ENCODE assay signal across 8 cellular contexts in the genomic region with DNA sequence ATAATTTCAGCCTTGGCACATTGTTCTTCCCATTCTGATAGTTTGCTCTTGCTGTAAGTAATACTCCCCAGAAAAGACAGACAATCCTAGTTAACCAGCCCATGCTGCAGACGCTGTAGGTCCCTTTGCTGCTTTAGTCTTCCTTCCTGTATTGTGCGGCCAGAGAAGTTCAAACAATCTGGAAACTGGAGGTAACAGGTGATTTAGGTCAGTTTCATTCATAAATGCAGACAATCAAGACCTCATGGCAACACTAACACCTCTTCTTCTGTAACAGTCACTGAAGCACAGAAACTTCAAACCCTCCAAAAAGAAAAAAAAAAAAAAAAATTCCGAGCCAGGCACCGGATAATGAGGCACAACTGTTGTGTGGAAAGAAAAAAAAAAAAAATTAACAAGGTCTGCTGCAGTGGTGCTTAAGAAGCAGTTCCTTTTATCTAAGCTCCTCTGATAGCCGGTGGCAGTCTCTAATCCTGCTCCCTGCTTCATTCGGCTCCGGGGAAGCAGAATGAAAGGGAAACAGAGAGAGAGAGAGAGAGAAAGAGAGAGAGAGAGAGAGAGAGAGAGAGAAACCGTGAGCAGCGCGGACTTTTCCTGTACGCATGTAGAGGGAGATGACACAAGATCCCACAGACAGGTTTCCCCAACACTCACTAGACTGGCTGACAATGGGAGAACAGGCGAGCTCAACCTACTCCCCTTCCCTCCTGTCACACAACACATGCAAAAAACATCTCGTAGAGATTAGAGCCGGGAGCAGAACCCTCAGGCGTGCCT. TPM values are rescaled to one million over a fixed set of nuclear protein-coding genes. Genes with fewer than 3 reads are reported as not detected.
DNase-seq lines count a peak whose midpoint lies in the region; ATAC-seq and TF ChIP-seq lines count a peak whose summit lies in the region.

A gene (minus strand): TSS at position 306 of the 777 bp plus-strand sequence. CDS start 203 bp downstream, at position 103.

- TF ChIP-seq CTCF in neural crest cell (conservative IDR thresholded peaks at IDR 0.05) = no peak

- peaks cover 31% of the 10 kb centered on the region for H3K4me1 Mint-ChIP-seq in activated T-cell treated with anti-CD3 and anti-CD28 coated beads, Interleukin-2, amount 50 U/mL, for 72 hours (ENCODE audit: low read depth)
- peaks cover 41% of the 10 kb centered on the region for H3K4me1 Mint-ChIP-seq in neural crest cell

- DNase-seq in stimulated activated naive CD4-positive, alpha-beta T cell (lab: John Stamatoyannopoulos, UW) = peak in 4 of 6 experiments; percentile 10 to 53 (median 44)
- no peak for DNase-seq in stimulated activated naive CD4-positive, alpha-beta T cell treated with Interleukin-2 at 50 U/mL for 16 hours (lab: John Stamatoyannopoulos, UW)
- DNase-seq in NCI-H446 treated with DMSO at 0.1 percent for 48 hours (lab: John Stamatoyannopoulos, UW) (peak; percentile 49), foreskin melanocyte (peak; percentile 54), neural crest cell (ENCODE audit: low read depth, low spot score) (peak; percentile 19), germinal center (ENCODE audit: low spot score) (no peak)
- DNase-seq in activated T-cell treated with anti-CD3 and anti-CD28 coated beads, Interleukin-2, amount 50 U/mL, for 72 hours = peak; percentile 2 to 11

- no peaks in the 10 kb centered on the region for H3K9me3 Mint-ChIP-seq in activated T-cell treated with anti-CD3 and anti-CD28 coated beads, Interleukin-2, amount 50 U/mL, for 72 hours
- no peaks in the 10 kb centered on the region for H3K9me3 Mint-ChIP-seq in neural crest cell

- H3K27me3 Mint-ChIP-seq in activated T-cell treated with anti-CD3 and anti-CD28 coated beads, Interleukin-2, amount 50 U/mL, for 72 hours (ENCODE audit: low read depth) = peaks cover 10% of the 10 kb centered on the region
- H3K27me3 Mint-ChIP-seq in neural crest cell (ENCODE audit: low read depth) = no peaks in the 10 kb centered on the region

- ATAC-seq in activated T-cell treated with anti-CD3 and anti-CD28 coated beads, Interleukin-2, amount 50 U/mL, for 72 hours (replicated peaks in 1 of 2) = peak; percentile 42 to 80
- ATAC-seq in GM21619 (IDR thresholded peaks at IDR 0.05; ENCODE audit: unreplicated experiment) = no peak

- no peaks in the 10 kb centered on the region for H3K36me3 Mint-ChIP-seq in activated T-cell treated with anti-CD3 and anti-CD28 coated beads, Interleukin-2, amount 50 U/mL, for 72 hours (ENCODE audit: insufficient read depth in 2 of 2)
- H3K36me3 Mint-ChIP-seq in neural crest cell (ENCODE audit: low read depth) = no peaks in the 10 kb centered on the region

- peak within 1 kb of the TSS; percentile 87 to 96 for H3K4me3 Mint-ChIP-seq in activated T-cell treated with anti-CD3 and anti-CD28 coated beads, Interleukin-2, amount 50 U/mL, for 72 hours
- peak within 1 kb of the TSS; percentile 95 for H3K4me3 Mint-ChIP-seq in neural crest cell

- peak within 1 kb of the TSS; percentile 71 for H3K27ac Mint-ChIP-seq in activated T-cell treated with anti-CD3 and anti-CD28 coated beads, Interleukin-2, amount 50 U/mL, for 72 hours
- peak within 1 kb of the TSS; percentile 73 for H3K27ac Mint-ChIP-seq in neural crest cell (ENCODE audit: unreplicated experiment)

RNA-seq across cellular contexts. Expression of the gene that starts here (rescaled TPM):
- under 1 TPM; 0.62 to 0.63 TPM for total RNA-seq in activated T-cell treated with anti-CD3 and anti-CD28 coated beads, Interleukin-2, amount 50 U/mL, for 72 hours
- total RNA-seq in neural crest cell = 21.7 and 24.7 TPM in 2 replicates

Comparison
In these comparisons a context has a peak if more than half of its experiments do, and no peak if none do; other contexts are left out.
1. RNA of the gene that starts here (total RNA-seq): 21.7 to 24.7 TPM in neural crest cell; 0.62 to 0.63 TPM in activated T-cell treated with anti-CD3 and anti-CD28 coated beads, Interleukin-2, amount 50 U/mL, for 72 hours; every median in the first group is over 10 times any median in the second.
2. DNase-seq: peak in stimulated activated naive CD4-positive, alpha-beta T cell (4 of 6), NCI-H446 treated with DMSO at 0.1 percent for 48 hours (single experiment), foreskin melanocyte (single experiment) and neural crest cell (single experiment); none in stimulated activated naive CD4-positive, alpha-beta T cell treated with Interleukin-2 at 50 U/mL for 16 hours (single experiment) and germinal center (single experiment).
3. Peak in DNase-seq and ATAC-seq in activated T-cell treated with anti-CD3 and anti-CD28 coated beads, Interleukin-2, amount 50 U/mL, for 72 hours; RNA of the gene not detected or under 1 TPM.